Comparison of ENCODE assay signal across 29 cellular contexts in genomic region chr9:86626802-86627201, GRCh38.
"Had no signal": no experiment of that assay in that cellular context is flagged by ENCODE, and none has a peak within 500 bp of the region (broad histone marks: within the 10 kb centered on the region; RNA-seq: fewer than 3 reads in every experiment).

No MANE protein-coding gene starts in this region.

- H3K9me3 ChIP-seq: Peyer's patch, SJSA1 had no signal

- H3K4me3 Mint-ChIP-seq: activated CD4-positive, alpha-beta memory T cell treated with anti-CD3 and anti-CD28 coated beads, Interleukin-2, amount 10 ng/mL, durations not matched to agents 7 days and 5 days; activated CD4-positive, alpha-beta T cell treated with anti-CD3 and anti-CD28 coated beads for 36 hours; activated naive CD4-positive, alpha-beta T cell treated with anti-CD3 and anti-CD28 coated beads, Interleukin-2, amount 10 ng/mL, durations not matched to agents 7 days and 5 days; activated naive CD8-positive, alpha-beta T cell treated with anti-CD3 and anti-CD28 coated beads for 36 hours; activated T-helper 17 cell treated with anti-CD3 and anti-CD28 coated beads, Interleukin-2, amount 50 U/mL, for 72 hours; T-cell had no signal

- H3K9me3 Mint-ChIP-seq: activated CD4-positive, alpha-beta memory T cell treated with anti-CD3 and anti-CD28 coated beads, Interleukin-2, amount 10 ng/mL, durations not matched to agents 7 days and 5 days; activated naive CD4-positive, alpha-beta T cell treated with anti-CD3 and anti-CD28 coated beads, Interleukin-2, amount 10 ng/mL, durations not matched to agents 7 days and 5 days; activated naive CD8-positive, alpha-beta T cell treated with anti-CD3 and anti-CD28 coated beads for 36 hours; activated T-helper 17 cell treated with anti-CD3 and anti-CD28 coated beads, Interleukin-2, amount 50 U/mL, for 72 hours; T-cell had no signal

- H3K4me1 ChIP-seq: Peyer's patch, SJSA1 had no signal

- H3K36me3 Mint-ChIP-seq: activated naive CD4-positive, alpha-beta T cell treated with anti-CD3 and anti-CD28 coated beads, Interleukin-2, amount 10 ng/mL, durations not matched to agents 7 days and 5 days; activated naive CD8-positive, alpha-beta T cell treated with anti-CD3 and anti-CD28 coated beads for 36 hours; T-cell had no signal

- H3K27ac ChIP-seq: Peyer's patch, RWPE1, SJSA1, WERI-Rb-1 had no signal

- H3K4me3 ChIP-seq: Peyer's patch, SJSA1 had no signal

- H3K36me3 ChIP-seq: Peyer's patch, SJSA1, WERI-Rb-1 had no signal

- H3K27me3 Mint-ChIP-seq: activated CD4-positive, alpha-beta memory T cell treated with anti-CD3 and anti-CD28 coated beads, Interleukin-2, amount 10 ng/mL, durations not matched to agents 7 days and 5 days; activated CD4-positive, alpha-beta T cell treated with anti-CD3 and anti-CD28 coated beads for 36 hours; activated naive CD4-positive, alpha-beta T cell treated with anti-CD3 and anti-CD28 coated beads, Interleukin-2, amount 10 ng/mL, durations not matched to agents 7 days and 5 days had no signal

- DNase-seq: activated CD4-positive, alpha-beta memory T cell treated with anti-CD3 and anti-CD28 coated beads, Interleukin-2, amount 10 ng/mL, durations not matched to agents 7 days and 5 days; activated CD4-positive, alpha-beta T cell treated with anti-CD3 and anti-CD28 coated beads for 36 hours; activated CD4-positive, alpha-beta T cell treated with anti-CD3 and anti-CD28 coated beads, Interleukin-2, amount 50 U/mL, for 1 hour; activated gamma-delta T cell treated with Interleukin-2 at 50 U/mL for 16 hours; activated naive CD4-positive, alpha-beta T cell treated with anti-CD3 and anti-CD28 coated beads, Interleukin-2, amount 10 ng/mL, durations not matched to agents 7 days and 5 days; activated naive CD8-positive, alpha-beta T cell treated with anti-CD3 and anti-CD28 coated beads for 36 hours; activated T-cell treated with anti-CD3 and anti-CD28 coated beads for 4 hours; activated T-cell treated with anti-CD3 and anti-CD28 coated beads, Interleukin-2, amount 50 U/mL, for 48 hours; cerebellar nuclear complex; Kasumi-1; KBM-7; NCI-H1048; NCI-H146; NCI-H187 treated with DMSO at 0.1 percent for 48 hours; NCI-H2081 treated with DMSO at 0.1 percent for 48 hours; NCI-H2171; NCI-H2227 treated with DMSO at 0.1 percent for 48 hours; NCI-H446 treated with DMSO at 0.1 percent for 48 hours; NCI-H524 treated with DMSO at 0.1 percent for 48 hours; NCI-H774; NK-92 treated with Interleukin-12 subunit alpha and Interleukin-12 subunit beta, amount 100 ng/mL, for 24 hours; Peyer's patch; Right ventricle myocardium superior; T-cell; T-helper 2 cell; WERI-Rb-1 had no signal

- H3K27ac Mint-ChIP-seq: activated CD4-positive, alpha-beta memory T cell treated with anti-CD3 and anti-CD28 coated beads, Interleukin-2, amount 10 ng/mL, durations not matched to agents 7 days and 5 days; activated CD4-positive, alpha-beta T cell treated with anti-CD3 and anti-CD28 coated beads for 36 hours; activated naive CD4-positive, alpha-beta T cell treated with anti-CD3 and anti-CD28 coated beads, Interleukin-2, amount 10 ng/mL, durations not matched to agents 7 days and 5 days; activated naive CD8-positive, alpha-beta T cell treated with anti-CD3 and anti-CD28 coated beads for 36 hours; activated T-helper 17 cell treated with anti-CD3 and anti-CD28 coated beads, Interleukin-2, amount 50 U/mL, for 72 hours; T-cell had no signal

- H3K27me3 ChIP-seq: Peyer's patch, SJSA1 had no signal

- H3K4me1 Mint-ChIP-seq: activated CD4-positive, alpha-beta memory T cell treated with anti-CD3 and anti-CD28 coated beads, Interleukin-2, amount 10 ng/mL, durations not matched to agents 7 days and 5 days; activated CD4-positive, alpha-beta T cell treated with anti-CD3 and anti-CD28 coated beads for 36 hours; activated naive CD4-positive, alpha-beta T cell treated with anti-CD3 and anti-CD28 coated beads, Interleukin-2, amount 10 ng/mL, durations not matched to agents 7 days and 5 days; activated naive CD8-positive, alpha-beta T cell treated with anti-CD3 and anti-CD28 coated beads for 36 hours; activated T-helper 17 cell treated with anti-CD3 and anti-CD28 coated beads, Interleukin-2, amount 50 U/mL, for 72 hours; T-cell had no signal

- ATAC-seq: activated CD4-positive, alpha-beta T cell treated with anti-CD3 and anti-CD28 coated beads for 36 hours; activated T-helper 17 cell treated with anti-CD3 and anti-CD28 coated beads, Interleukin-2, amount 50 U/mL, for 72 hours; T-cell had no signal
